8 cellular contexts compared by ENCODE assay signal in genomic region chr2:170928036-170928823, GRCh38. TPM values are rescaled to one million over a fixed set of nuclear protein-coding genes. Genes with fewer than 3 reads are reported as not detected.
A peak's percentile ranks its signal among the peaks of the same experiment; 100 is the strongest.
DNase-seq lines count a peak whose midpoint lies in the region; ATAC-seq and TF ChIP-seq lines count a peak whose summit lies in the region.

No MANE protein-coding gene starts in this region.

- H3K27me3 Mint-ChIP-seq in CD8-positive, alpha-beta memory T cell, result no peaks in the 10 kb centered on the region
- H3K27me3 Mint-ChIP-seq in endothelial cell (ENCODE audit: unreplicated experiment) (peaks cover 2% of the 10 kb centered on the region), nephron (ENCODE audit: low read depth) (peaks cover 4% of the 10 kb centered on the region)

- H3K4me3 Mint-ChIP-seq in CD8-positive, alpha-beta memory T cell, result peak overlapping the region; percentile 86 to 98 (median 95)
- H3K4me3 Mint-ChIP-seq in endothelial cell (ENCODE audit: unreplicated experiment), result peak overlapping the region; percentile 86
- peak overlapping the region; percentile 83 to 91 (median 86) for H3K4me3 Mint-ChIP-seq in nephron

- no peaks in the 10 kb centered on the region for H3K36me3 ChIP-seq in CD8-positive, alpha-beta memory T cell (ENCODE audit: insufficient read depth, low read length)
- H3K36me3 ChIP-seq in SK-N-MC (ENCODE audit: insufficient read depth, low read length), result 0 out of 2 replicates have a peak, but pooled peaks cover 8% of the 10 kb centered on the region

- peak overlapping the region; percentile 89 for H3K9ac ChIP-seq in SK-N-MC (ENCODE audit: insufficient read length)

- H3K27me3 ChIP-seq in CD8-positive, alpha-beta memory T cell (ENCODE audit: insufficient read depth, low read length, poor library complexity, severe bottlenecking), result no peaks in the 10 kb centered on the region

- H3K27ac Mint-ChIP-seq in CD8-positive, alpha-beta memory T cell, result peak overlapping the region; percentile 91 to 97 (median 92)
- H3K27ac Mint-ChIP-seq in endothelial cell (ENCODE audit: unreplicated experiment), result peak overlapping the region; percentile 82
- H3K27ac Mint-ChIP-seq in nephron, result peak overlapping the region; percentile 91 to 98 (median 96)

- POLR2A ChIA-PET in CD8-positive, alpha-beta memory T cell (lab: Charles Lee), result interaction anchor here (0.7 to 3.4 kb wide), 2 partner anchors 506 to 510 kb away, joined by 3 to 23 read pairs; partner anchors contain the start of genes DCAF17 and METTL8

- peaks cover 35 to 44% (median 42%) of the 10 kb centered on the region in 3 donors for H3K4me1 Mint-ChIP-seq in CD8-positive, alpha-beta memory T cell
- peaks cover 27% of the 10 kb centered on the region for H3K4me1 Mint-ChIP-seq in endothelial cell (ENCODE audit: unreplicated experiment)
- H3K4me1 Mint-ChIP-seq in nephron, result peaks cover 37% of the 10 kb centered on the region

- CTCF ChIA-PET in CD8-positive, alpha-beta memory T cell (lab: Charles Lee), result interaction anchor here (0.8 to 3.4 kb wide), 35 partner anchors 10 to 763 kb away, joined by 3 to 27 read pairs (median 5); partner anchors contain the start of genes DCAF17 and METTL8

- no peaks in the 10 kb centered on the region for H3K9me3 ChIP-seq in CD8-positive, alpha-beta memory T cell (ENCODE audit: low read length)
- H3K9me3 ChIP-seq in SK-N-MC (ENCODE audit: low read depth, low read length), result no peaks in the 10 kb centered on the region

- ATAC-seq in HG03571 (IDR thresholded peaks at IDR 0.05; ENCODE audit: unreplicated experiment) (no peak), GM21390 (IDR thresholded peaks at IDR 0.05; ENCODE audit: unreplicated experiment) (no peak)

- peaks cover 0 to 14% (median 4%) of the 10 kb centered on the region in 3 donors for H3K36me3 Mint-ChIP-seq in CD8-positive, alpha-beta memory T cell
- H3K36me3 Mint-ChIP-seq in endothelial cell (ENCODE audit: low read depth, unreplicated experiment) (peaks cover 39% of the 10 kb centered on the region), nephron (ENCODE audit: low read depth) (no peaks in the 10 kb centered on the region)

- H3K27ac ChIP-seq in CD8-positive, alpha-beta memory T cell (ENCODE audit: low read depth, low read length), result peak overlapping the region; percentile 24
- peak overlapping the region; percentile 86 for H3K27ac ChIP-seq in SK-N-MC

- DNase-seq in CD8-positive, alpha-beta memory T cell, result peak in 1 of 5 donors; percentile 50
- DNase-seq in HFF-Myc (ENCODE audit: extremely low read depth, low read depth), result no peak
- no peak for DNase-seq in SK-N-MC (ENCODE audit: low read depth, low spot score)
- DNase-seq in endothelial cell (ENCODE audit: low spot score), result no peak
- no peak for DNase-seq in NCI-H1105 (lab: John Stamatoyannopoulos, UW)

- no peaks in the 10 kb centered on the region for H3K9me3 Mint-ChIP-seq in CD8-positive, alpha-beta memory T cell
- H3K9me3 Mint-ChIP-seq in endothelial cell (ENCODE audit: unreplicated experiment) (no peaks in the 10 kb centered on the region), nephron (peaks cover 7% of the 10 kb centered on the region)

- peak overlapping the region; percentile 23 for H3K4me3 ChIP-seq in CD8-positive, alpha-beta memory T cell (ENCODE audit: low read length)
- H3K4me3 ChIP-seq in HFF-Myc (replicated peaks; ENCODE audit: low read depth, low read length) (peak overlapping the region; percentile 65), SK-N-MC (peak overlapping the region; percentile 76)

- no peak for TF ChIP-seq CTCF in HFF-Myc (IDR thresholded peaks at IDR 0.05; ENCODE audit: low read depth, low read length, missing control alignments)
- no peak for TF ChIP-seq CTCF in endothelial cell (IDR thresholded peaks at IDR 0.05; ENCODE audit: unreplicated experiment)
- TF ChIP-seq CTCF in nephron (IDR thresholded peaks at IDR 0.05; ENCODE audit: unreplicated experiment in 3 of 3), result no peak

- peaks cover 37% of the 10 kb centered on the region for H3K4me1 ChIP-seq in CD8-positive, alpha-beta memory T cell (ENCODE audit: insufficient read depth, low read length)

RNA-seq across cellular contexts. Expression of gene GORASP2, which starts 0.8 kb away (rescaled TPM):
- 10 to 100 TPM; 70.7 to 80.9 TPM for total RNA-seq in CD8-positive, alpha-beta memory T cell
- 101 TPM for polyA plus RNA-seq in CD8-positive, alpha-beta memory T cell
- 71.9 TPM for total RNA-seq in endothelial cell (ENCODE audit: unreplicated experiment)

Comparison
In these comparisons a context has a peak if more than half of its experiments do, and no peak if none do; other contexts are left out.
1. H3K4me3 ChIP-seq: peak in every context shown above with its lines; median percentile 76 in SK-N-MC; 65 in HFF-Myc; 23 in CD8-positive, alpha-beta memory T cell.